ENCODE assay signal across 17 cellular contexts in the genomic region with DNA sequence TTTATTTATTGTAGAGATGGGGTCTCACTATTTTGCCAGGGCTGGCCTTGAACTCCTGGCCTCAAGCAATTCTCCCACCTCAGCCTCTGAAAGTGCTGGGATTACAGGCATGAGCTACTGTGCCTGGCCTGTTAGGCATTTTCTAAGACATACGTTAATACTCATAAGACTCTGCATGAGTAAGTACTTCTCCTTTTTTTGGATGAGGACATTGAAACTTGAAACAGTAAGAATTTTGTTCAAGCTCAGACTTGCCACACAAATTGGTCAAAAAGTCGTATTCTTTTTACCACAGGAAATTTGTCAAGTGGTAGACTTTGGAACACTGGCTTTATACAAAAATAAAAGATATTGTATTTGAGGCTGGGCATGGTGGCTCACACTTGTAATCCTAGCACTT.
DNase-seq lines count a peak whose midpoint lies in the region; ATAC-seq and TF ChIP-seq lines count a peak whose summit lies in the region.
"Had no signal": no experiment of that assay in that cellular context is flagged by ENCODE, and none has a peak within 500 bp of the region (broad histone marks: within the 10 kb centered on the region; RNA-seq: fewer than 3 reads in every experiment).

No MANE protein-coding gene starts in this region.

- H3K4me1 Mint-ChIP-seq in MCF 10A (ENCODE audit: insufficient read depth, unreplicated experiment) = peaks cover 22% of the 10 kb centered on the region
- H3K4me1 Mint-ChIP-seq: activated B cell treated with CpG ODN at 0.5 μM for 24 hours had no signal

- ATAC-seq in upper lobe of right lung = peak; percentile 55
- ATAC-seq: gastroesophageal sphincter had no signal

- TF ChIP-seq CTCF in MCF 10A (IDR thresholded peaks at IDR 0.05; ENCODE audit: unreplicated experiment) = no peak
- TF ChIP-seq CTCF in breast epithelium (IDR thresholded peaks at IDR 0.05) = no peak
- no peak for TF ChIP-seq CTCF in upper lobe of right lung (IDR thresholded peaks at IDR 0.05)
- TF ChIP-seq CTCF in WERI-Rb-1 (IDR thresholded peaks at IDR 0.05; ENCODE audit: low read depth, low read length) = no peak

- no peak for TF ChIP-seq POLR2A in breast epithelium (IDR thresholded peaks at IDR 0.05)

- no peak overlapping the region for H3K27ac Mint-ChIP-seq in MCF 10A (ENCODE audit: low read depth, unreplicated experiment)
- H3K27ac Mint-ChIP-seq: activated B cell treated with CpG ODN at 0.5 μM for 24 hours had no signal

- POLR2A ChIA-PET in MCF 10A (lab: Yijun Ruan, JAX) = interaction anchor here (0.6 to 1.0 kb wide), 5 partner anchors 27 to 1930 kb away, joined by 3 to 4 read pairs (median 3); a partner anchor contains a TSS

- H3K4me3 Mint-ChIP-seq in MCF 10A (ENCODE audit: unreplicated experiment) = no peak overlapping the region
- H3K4me3 Mint-ChIP-seq: activated B cell treated with CpG ODN at 0.5 μM for 24 hours had no signal

- H3K36me3 ChIP-seq in breast epithelium (no peaks in the 10 kb centered on the region), upper lobe of right lung (no peaks in the 10 kb centered on the region), WERI-Rb-1 (no peaks in the 10 kb centered on the region)
- H3K36me3 ChIP-seq: gastroesophageal sphincter, SJSA1 had no signal

- no peaks in the 10 kb centered on the region for H3K9me3 Mint-ChIP-seq in MCF 10A (ENCODE audit: unreplicated experiment)
- H3K9me3 Mint-ChIP-seq: activated B cell treated with CpG ODN at 0.5 μM for 24 hours had no signal

- H3K36me3 Mint-ChIP-seq in MCF 10A (ENCODE audit: insufficient read depth, unreplicated experiment) = no peaks in the 10 kb centered on the region

- peak; percentile 46 for DNase-seq in MCF 10A (ENCODE audit: unreplicated experiment)
- DNase-seq in breast epithelium (ENCODE audit: low spot score in 2 of 2) = no peak
- peak; percentile 72 for DNase-seq in NOMO-1 treated with dmso at 0.1 percent for 144 hours (lab: John Stamatoyannopoulos, UW; ENCODE audit: unreplicated experiment)
- DNase-seq in dedifferentiated amniotic fluid mesenchymal stem cell (ENCODE audit: extremely low spot score) = peak; percentile 64
- no peak for DNase-seq in upper lobe of right lung
- no peak for DNase-seq in WERI-Rb-1
- no peak for DNase-seq in Ammon's horn (ENCODE audit: low spot score)
- no peak for DNase-seq in stimulated activated naive CD4-positive, alpha-beta T cell (lab: John Stamatoyannopoulos, UW)
- DNase-seq: activated B cell treated with CpG ODN at 0.5 μM for 24 hours, amygdala, dorsolateral prefrontal cortex, NCI-H1930, NCI-H82, occipital lobe had no signal

- H3K9me3 ChIP-seq in breast epithelium (no peaks in the 10 kb centered on the region), upper lobe of right lung (no peaks in the 10 kb centered on the region), WERI-Rb-1 (ENCODE audit: severe bottlenecking) (no peaks in the 10 kb centered on the region)
- H3K9me3 ChIP-seq: gastroesophageal sphincter, SJSA1 had no signal

- H3K27me3 Mint-ChIP-seq in MCF 10A (ENCODE audit: insufficient read depth, unreplicated experiment) = no peaks in the 10 kb centered on the region

- intact Hi-C loops in MCF 10A (cut with micrococcal nuclease) = no loop called here
- intact Hi-C loops in breast epithelium (cut with DNase I; ENCODE audit: low total_unique reads) = no loop called here
- intact Hi-C loops in upper lobe of right lung (cut with DNase I) = no loop called here

- H3K4me3 ChIP-seq in breast epithelium (no peak overlapping the region), upper lobe of right lung (no peak overlapping the region), WERI-Rb-1 (ENCODE audit: low read depth, low read length) (no peak overlapping the region)
- H3K4me3 ChIP-seq: dorsolateral prefrontal cortex, gastroesophageal sphincter, SJSA1 had no signal

- H3K27me3 ChIP-seq in breast epithelium (no peaks in the 10 kb centered on the region), upper lobe of right lung (no peaks in the 10 kb centered on the region), WERI-Rb-1 (ENCODE audit: insufficient read depth, low read depth, severe bottlenecking) (no peaks in the 10 kb centered on the region)
- H3K27me3 ChIP-seq: dorsolateral prefrontal cortex, gastroesophageal sphincter, SJSA1 had no signal

- BruUV-seq in MCF 10A (replicated peaks; lab: Mats Ljungman, UMichigan) = no TSS peak

- CTCF ChIA-PET in MCF 10A (lab: Yijun Ruan, JAX) = interaction anchor here (0.6 kb wide), 3 partner anchors 65 to 276 kb away, joined by 3 to 5 read pairs (median 3); no protein-coding TSS in a partner anchor

- peak overlapping the region in 1 of 2 donors; percentile 19 for H3K27ac ChIP-seq in breast epithelium
- H3K27ac ChIP-seq in upper lobe of right lung = no peak overlapping the region
- H3K27ac ChIP-seq in WERI-Rb-1 = no peak overlapping the region
- H3K27ac ChIP-seq: dorsolateral prefrontal cortex, gastroesophageal sphincter, KMS-11, SJSA1 had no signal

- no peaks in the 10 kb centered on the region for H3K4me1 ChIP-seq in breast epithelium
- H3K4me1 ChIP-seq in upper lobe of right lung = no peaks in the 10 kb centered on the region
- H3K4me1 ChIP-seq: gastroesophageal sphincter, SJSA1 had no signal

Comparison
In these comparisons a context has a peak if more than half of its experiments do, and no peak if none do; other contexts are left out.
1. DNase-seq: peak in MCF 10A (single experiment), NOMO-1 treated with dmso at 0.1 percent for 144 hours (single experiment) and dedifferentiated amniotic fluid mesenchymal stem cell (single experiment); none in breast epithelium (0 of 2), upper lobe of right lung (single experiment), WERI-Rb-1 (single experiment), Ammon's horn (single experiment) and stimulated activated naive CD4-positive, alpha-beta T cell (0 of 6).